ENCODE assay signal across 17 cellular contexts in the genomic region with DNA sequence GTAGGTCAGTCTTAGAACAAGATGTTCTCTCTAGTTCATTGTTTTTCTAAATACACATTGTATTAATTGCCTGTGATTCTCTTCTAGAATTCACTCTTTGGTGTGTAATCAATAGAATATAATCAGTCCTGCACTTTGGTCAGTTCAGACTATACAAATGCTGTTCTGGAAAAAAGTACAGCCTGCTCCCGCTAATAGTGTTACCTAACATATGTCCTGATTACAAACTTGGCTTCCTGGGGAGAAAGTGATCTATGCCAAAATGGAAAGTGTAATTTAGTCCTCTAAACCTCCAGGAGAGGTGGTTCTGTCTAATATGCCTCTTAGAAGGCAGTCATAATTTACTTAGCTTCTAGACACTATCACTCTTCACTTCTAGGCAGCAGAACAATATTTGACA.
"Had no signal": no experiment of that assay in that cellular context is flagged by ENCODE, and none has a peak within 500 bp of the region (broad histone marks: within the 10 kb centered on the region; RNA-seq: fewer than 3 reads in every experiment).

No MANE protein-coding gene starts in this region.

- H3K4me3 ChIP-seq: prostate gland, sigmoid colon, suprapubic skin had no signal

- ATAC-seq: activated CD4-positive, alpha-beta T cell treated with anti-CD3 and anti-CD28 coated beads for 36 hours had no signal

- H3K27me3 ChIP-seq: sigmoid colon, suprapubic skin had no signal

- H3K27ac ChIP-seq: prostate gland, suprapubic skin, WERI-Rb-1 had no signal

- DNase-seq: activated CD4-positive, alpha-beta memory T cell treated with anti-CD3 and anti-CD28 coated beads, Interleukin-2, amount 10 ng/mL, durations not matched to agents 7 days and 5 days; activated CD4-positive, alpha-beta T cell treated with anti-CD3 and anti-CD28 coated beads for 36 hours; activated CD8-positive, alpha-beta memory T cell treated with anti-CD3 and anti-CD28 coated beads, Interleukin-2, amount 50 U/mL, for 48 hours; activated naive CD4-positive, alpha-beta T cell treated with anti-CD3 and anti-CD28 coated beads for 36 hours; caudate nucleus; cortex of kidney; effector CD8-positive, alpha-beta T cell; hypothalamus; kidney glomerular epithelial cell; naive B cell; sigmoid colon; stimulated activated CD4-positive, alpha-beta T cell treated with anti-CD3 and anti-CD28 coated beads, Interleukin-12 subunit alpha, Interleukin-12 subunit beta, amount 100 ng/mL, for 4 hours; stimulated activated naive CD4-positive, alpha-beta T cell treated with Interleukin-2 at 50 U/mL for 16 hours; T-helper 1 cell; WERI-Rb-1 had no signal

- H3K36me3 ChIP-seq: prostate gland, sigmoid colon, suprapubic skin, WERI-Rb-1 had no signal

- H3K4me1 ChIP-seq: prostate gland, suprapubic skin had no signal

- H3K9me3 ChIP-seq: prostate gland, sigmoid colon, suprapubic skin had no signal
